In genomic region chr6:5084787-5085637, GRCh38 we compare ENCODE assay signal across 1 cellular context.
TF ChIP-seq lines count a peak whose summit lies in the region.

Gene PPP1R3G (plus strand): TSS chr6:5085341. CDS start chr6:5085486, 145 bp downstream.

TF ChIP-seq in HepG2, 621 proteins besides CTCF, POLR2A, EP300 and RAD21 (continues in another document):
- TF ChIP-seq, protein P1, sequence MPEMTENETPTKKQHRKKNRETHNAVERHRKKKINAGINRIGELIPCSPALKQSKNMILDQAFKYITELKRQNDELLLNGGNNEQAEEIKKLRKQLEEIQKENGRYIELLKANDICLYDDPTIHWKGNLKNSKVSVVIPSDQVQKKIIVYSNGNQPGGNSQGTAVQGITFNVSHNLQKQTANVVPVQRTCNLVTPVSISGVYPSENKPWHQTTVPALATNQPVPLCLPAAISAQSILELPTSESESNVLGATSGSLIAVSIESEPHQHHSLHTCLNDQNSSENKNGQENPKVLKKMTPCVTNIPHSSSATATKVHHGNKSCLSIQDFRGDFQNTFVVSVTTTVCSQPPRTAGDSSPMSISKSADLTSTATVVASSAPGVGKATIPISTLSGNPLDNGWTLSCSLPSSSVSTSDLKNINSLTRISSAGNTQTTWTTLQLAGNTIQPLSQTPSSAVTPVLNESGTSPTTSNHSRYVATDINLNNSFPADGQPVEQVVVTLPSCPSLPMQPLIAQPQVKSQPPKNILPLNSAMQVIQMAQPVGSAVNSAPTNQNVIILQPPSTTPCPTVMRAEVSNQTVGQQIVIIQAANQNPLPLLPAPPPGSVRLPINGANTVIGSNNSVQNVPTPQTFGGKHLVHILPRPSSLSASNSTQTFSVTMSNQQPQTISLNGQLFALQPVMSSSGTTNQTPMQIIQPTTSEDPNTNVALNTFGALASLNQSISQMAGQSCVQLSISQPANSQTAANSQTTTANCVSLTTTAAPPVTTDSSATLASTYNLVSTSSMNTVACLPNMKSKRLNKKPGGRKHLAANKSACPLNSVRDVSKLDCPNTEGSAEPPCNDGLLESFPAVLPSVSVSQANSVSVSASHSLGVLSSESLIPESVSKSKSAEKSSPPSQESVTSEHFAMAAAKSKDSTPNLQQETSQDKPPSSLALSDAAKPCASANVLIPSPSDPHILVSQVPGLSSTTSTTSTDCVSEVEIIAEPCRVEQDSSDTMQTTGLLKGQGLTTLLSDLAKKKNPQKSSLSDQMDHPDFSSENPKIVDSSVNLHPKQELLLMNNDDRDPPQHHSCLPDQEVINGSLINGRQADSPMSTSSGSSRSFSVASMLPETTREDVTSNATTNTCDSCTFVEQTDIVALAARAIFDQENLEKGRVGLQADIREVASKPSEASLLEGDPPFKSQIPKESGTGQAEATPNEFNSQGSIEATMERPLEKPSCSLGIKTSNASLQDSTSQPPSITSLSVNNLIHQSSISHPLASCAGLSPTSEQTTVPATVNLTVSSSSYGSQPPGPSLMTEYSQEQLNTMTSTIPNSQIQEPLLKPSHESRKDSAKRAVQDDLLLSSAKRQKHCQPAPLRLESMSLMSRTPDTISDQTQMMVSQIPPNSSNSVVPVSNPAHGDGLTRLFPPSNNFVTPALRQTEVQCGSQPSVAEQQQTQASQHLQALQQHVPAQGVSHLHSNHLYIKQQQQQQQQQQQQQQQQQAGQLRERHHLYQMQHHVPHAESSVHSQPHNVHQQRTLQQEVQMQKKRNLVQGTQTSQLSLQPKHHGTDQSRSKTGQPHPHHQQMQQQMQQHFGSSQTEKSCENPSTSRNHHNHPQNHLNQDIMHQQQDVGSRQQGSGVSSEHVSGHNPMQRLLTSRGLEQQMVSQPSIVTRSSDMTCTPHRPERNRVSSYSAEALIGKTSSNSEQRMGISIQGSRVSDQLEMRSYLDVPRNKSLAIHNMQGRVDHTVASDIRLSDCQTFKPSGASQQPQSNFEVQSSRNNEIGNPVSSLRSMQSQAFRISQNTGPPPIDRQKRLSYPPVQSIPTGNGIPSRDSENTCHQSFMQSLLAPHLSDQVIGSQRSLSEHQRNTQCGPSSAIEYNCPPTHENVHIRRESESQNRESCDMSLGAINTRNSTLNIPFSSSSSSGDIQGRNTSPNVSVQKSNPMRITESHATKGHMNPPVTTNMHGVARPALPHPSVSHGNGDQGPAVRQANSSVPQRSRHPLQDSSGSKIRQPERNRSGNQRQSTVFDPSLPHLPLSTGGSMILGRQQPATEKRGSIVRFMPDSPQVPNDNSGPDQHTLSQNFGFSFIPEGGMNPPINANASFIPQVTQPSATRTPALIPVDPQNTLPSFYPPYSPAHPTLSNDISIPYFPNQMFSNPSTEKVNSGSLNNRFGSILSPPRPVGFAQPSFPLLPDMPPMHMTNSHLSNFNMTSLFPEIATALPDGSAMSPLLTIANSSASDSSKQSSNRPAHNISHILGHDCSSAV (CRISPR knock-in tag; IDR thresholded peaks at IDR 0.05; ENCODE audit: borderline replicate concordance), result no peak
- no peak for TF ChIP-seq RXRB (CRISPR knock-in tag; IDR thresholded peaks at IDR 0.05; ENCODE audit: borderline replicate concordance)
- no peak for TF ChIP-seq SCMH1 (CRISPR knock-in tag; IDR thresholded peaks at IDR 0.05; ENCODE audit: borderline replicate concordance)
- peak; percentile 59; the same call in 1 of the 2 replicates for TF ChIP-seq ZNF83 (CRISPR knock-in tag; IDR thresholded peaks at IDR 0.05; ENCODE audit: borderline replicate concordance)
- TF ChIP-seq ZNF879 (CRISPR knock-in tag; IDR thresholded peaks at IDR 0.05), result no peak
- no peak for TF ChIP-seq ZNF251 (CRISPR knock-in tag; IDR thresholded peaks at IDR 0.05)
- TF ChIP-seq CCDC6 (CRISPR knock-in tag; IDR thresholded peaks at IDR 0.05), result 0 out of 2 replicates have a peak, but pooled peaks have one; percentile 12
- TF ChIP-seq ONECUT2 (CRISPR knock-in tag; IDR thresholded peaks at IDR 0.05), result no peak
- TF ChIP-seq ZNF816 (CRISPR knock-in tag; IDR thresholded peaks at IDR 0.05; ENCODE audit: borderline replicate concordance), result no peak
- TF ChIP-seq GABPB1 (CRISPR knock-in tag; IDR thresholded peaks at IDR 0.05), result no peak
- TF ChIP-seq ZNF10 (CRISPR knock-in tag; IDR thresholded peaks at IDR 0.05; ENCODE audit: borderline replicate concordance, low read depth), result no peak
- TF ChIP-seq PREB (CRISPR knock-in tag; IDR thresholded peaks at IDR 0.05), result no peak
- no peak for TF ChIP-seq ZNF230 (CRISPR knock-in tag; IDR thresholded peaks at IDR 0.05)
- no peak for TF ChIP-seq ZNF550 (CRISPR knock-in tag; IDR thresholded peaks at IDR 0.05; ENCODE audit: borderline replicate concordance)
- TF ChIP-seq, protein P2, sequence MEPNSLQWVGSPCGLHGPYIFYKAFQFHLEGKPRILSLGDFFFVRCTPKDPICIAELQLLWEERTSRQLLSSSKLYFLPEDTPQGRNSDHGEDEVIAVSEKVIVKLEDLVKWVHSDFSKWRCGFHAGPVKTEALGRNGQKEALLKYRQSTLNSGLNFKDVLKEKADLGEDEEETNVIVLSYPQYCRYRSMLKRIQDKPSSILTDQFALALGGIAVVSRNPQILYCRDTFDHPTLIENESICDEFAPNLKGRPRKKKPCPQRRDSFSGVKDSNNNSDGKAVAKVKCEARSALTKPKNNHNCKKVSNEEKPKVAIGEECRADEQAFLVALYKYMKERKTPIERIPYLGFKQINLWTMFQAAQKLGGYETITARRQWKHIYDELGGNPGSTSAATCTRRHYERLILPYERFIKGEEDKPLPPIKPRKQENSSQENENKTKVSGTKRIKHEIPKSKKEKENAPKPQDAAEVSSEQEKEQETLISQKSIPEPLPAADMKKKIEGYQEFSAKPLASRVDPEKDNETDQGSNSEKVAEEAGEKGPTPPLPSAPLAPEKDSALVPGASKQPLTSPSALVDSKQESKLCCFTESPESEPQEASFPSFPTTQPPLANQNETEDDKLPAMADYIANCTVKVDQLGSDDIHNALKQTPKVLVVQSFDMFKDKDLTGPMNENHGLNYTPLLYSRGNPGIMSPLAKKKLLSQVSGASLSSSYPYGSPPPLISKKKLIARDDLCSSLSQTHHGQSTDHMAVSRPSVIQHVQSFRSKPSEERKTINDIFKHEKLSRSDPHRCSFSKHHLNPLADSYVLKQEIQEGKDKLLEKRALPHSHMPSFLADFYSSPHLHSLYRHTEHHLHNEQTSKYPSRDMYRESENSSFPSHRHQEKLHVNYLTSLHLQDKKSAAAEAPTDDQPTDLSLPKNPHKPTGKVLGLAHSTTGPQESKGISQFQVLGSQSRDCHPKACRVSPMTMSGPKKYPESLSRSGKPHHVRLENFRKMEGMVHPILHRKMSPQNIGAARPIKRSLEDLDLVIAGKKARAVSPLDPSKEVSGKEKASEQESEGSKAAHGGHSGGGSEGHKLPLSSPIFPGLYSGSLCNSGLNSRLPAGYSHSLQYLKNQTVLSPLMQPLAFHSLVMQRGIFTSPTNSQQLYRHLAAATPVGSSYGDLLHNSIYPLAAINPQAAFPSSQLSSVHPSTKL (CRISPR knock-in tag; IDR thresholded peaks at IDR 0.05), result no peak
- TF ChIP-seq, protein P3, sequence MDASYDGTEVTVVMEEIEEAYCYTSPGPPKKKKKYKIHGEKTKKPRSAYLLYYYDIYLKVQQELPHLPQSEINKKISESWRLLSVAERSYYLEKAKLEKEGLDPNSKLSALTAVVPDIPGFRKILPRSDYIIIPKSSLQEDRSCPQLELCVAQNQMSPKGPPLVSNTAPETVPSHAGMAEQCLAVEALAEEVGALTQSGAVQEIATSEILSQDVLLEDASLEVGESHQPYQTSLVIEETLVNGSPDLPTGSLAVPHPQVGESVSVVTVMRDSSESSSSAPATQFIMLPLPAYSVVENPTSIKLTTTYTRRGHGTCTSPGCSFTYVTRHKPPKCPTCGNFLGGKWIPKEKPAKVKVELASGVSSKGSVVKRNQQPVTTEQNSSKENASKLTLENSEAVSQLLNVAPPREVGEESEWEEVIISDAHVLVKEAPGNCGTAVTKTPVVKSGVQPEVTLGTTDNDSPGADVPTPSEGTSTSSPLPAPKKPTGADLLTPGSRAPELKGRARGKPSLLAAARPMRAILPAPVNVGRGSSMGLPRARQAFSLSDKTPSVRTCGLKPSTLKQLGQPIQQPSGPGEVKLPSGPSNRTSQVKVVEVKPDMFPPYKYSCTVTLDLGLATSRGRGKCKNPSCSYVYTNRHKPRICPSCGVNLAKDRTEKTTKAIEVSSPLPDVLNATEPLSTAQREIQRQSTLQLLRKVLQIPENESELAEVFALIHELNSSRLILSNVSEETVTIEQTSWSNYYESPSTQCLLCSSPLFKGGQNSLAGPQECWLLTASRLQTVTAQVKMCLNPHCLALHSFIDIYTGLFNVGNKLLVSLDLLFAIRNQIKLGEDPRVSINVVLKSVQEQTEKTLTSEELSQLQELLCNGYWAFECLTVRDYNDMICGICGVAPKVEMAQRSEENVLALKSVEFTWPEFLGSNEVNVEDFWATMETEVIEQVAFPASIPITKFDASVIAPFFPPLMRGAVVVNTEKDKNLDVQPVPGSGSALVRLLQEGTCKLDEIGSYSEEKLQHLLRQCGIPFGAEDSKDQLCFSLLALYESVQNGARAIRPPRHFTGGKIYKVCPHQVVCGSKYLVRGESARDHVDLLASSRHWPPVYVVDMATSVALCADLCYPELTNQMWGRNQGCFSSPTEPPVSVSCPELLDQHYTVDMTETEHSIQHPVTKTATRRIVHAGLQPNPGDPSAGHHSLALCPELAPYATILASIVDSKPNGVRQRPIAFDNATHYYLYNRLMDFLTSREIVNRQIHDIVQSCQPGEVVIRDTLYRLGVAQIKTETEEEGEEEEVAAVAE (CRISPR knock-in tag; IDR thresholded peaks at IDR 0.05; ENCODE audit: borderline replicate concordance), result no peak
- TF ChIP-seq NFYC (CRISPR knock-in tag; IDR thresholded peaks at IDR 0.05), result no peak
- no peak for TF ChIP-seq ZNF768 (CRISPR knock-in tag; IDR thresholded peaks at IDR 0.05)
- no peak for TF ChIP-seq POGZ (CRISPR knock-in tag; IDR thresholded peaks at IDR 0.05)
- no peak for TF ChIP-seq ZEB1 (IDR thresholded peaks at IDR 0.05; ENCODE audit: insufficient replicate concordance, low read depth)
- TF ChIP-seq ZNF414 (CRISPR knock-in tag; IDR thresholded peaks at IDR 0.05), result no peak
- no peak for TF ChIP-seq FOXA3 (CRISPR knock-in tag; IDR thresholded peaks at IDR 0.05)
- TF ChIP-seq, protein P4, sequence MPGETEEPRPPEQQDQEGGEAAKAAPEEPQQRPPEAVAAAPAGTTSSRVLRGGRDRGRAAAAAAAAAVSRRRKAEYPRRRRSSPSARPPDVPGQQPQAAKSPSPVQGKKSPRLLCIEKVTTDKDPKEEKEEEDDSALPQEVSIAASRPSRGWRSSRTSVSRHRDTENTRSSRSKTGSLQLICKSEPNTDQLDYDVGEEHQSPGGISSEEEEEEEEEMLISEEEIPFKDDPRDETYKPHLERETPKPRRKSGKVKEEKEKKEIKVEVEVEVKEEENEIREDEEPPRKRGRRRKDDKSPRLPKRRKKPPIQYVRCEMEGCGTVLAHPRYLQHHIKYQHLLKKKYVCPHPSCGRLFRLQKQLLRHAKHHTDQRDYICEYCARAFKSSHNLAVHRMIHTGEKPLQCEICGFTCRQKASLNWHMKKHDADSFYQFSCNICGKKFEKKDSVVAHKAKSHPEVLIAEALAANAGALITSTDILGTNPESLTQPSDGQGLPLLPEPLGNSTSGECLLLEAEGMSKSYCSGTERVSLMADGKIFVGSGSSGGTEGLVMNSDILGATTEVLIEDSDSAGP (CRISPR knock-in tag; IDR thresholded peaks at IDR 0.05; ENCODE audit: borderline replicate concordance), result peak; percentile 8; the same call in 1 of the 2 replicates
- TF ChIP-seq ZNF619 (CRISPR knock-in tag; IDR thresholded peaks at IDR 0.05), result no peak
- TF ChIP-seq, protein P5, sequence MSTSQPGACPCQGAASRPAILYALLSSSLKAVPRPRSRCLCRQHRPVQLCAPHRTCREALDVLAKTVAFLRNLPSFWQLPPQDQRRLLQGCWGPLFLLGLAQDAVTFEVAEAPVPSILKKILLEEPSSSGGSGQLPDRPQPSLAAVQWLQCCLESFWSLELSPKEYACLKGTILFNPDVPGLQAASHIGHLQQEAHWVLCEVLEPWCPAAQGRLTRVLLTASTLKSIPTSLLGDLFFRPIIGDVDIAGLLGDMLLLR (CRISPR knock-in tag; IDR thresholded peaks at IDR 0.05), result no peak
- TF ChIP-seq ZNF576 (CRISPR knock-in tag; IDR thresholded peaks at IDR 0.05), result no peak
- no peak for TF ChIP-seq ZFP41 (CRISPR knock-in tag; IDR thresholded peaks at IDR 0.05; ENCODE audit: borderline replicate concordance)
- TF ChIP-seq LBX2 (CRISPR knock-in tag; IDR thresholded peaks at IDR 0.05; ENCODE audit: borderline replicate concordance), result no peak
- TF ChIP-seq, protein P6, sequence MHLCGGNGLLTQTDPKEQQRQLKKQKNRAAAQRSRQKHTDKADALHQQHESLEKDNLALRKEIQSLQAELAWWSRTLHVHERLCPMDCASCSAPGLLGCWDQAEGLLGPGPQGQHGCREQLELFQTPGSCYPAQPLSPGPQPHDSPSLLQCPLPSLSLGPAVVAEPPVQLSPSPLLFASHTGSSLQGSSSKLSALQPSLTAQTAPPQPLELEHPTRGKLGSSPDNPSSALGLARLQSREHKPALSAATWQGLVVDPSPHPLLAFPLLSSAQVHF (CRISPR knock-in tag; IDR thresholded peaks at IDR 0.05), result no peak
- TF ChIP-seq TSC22D2 (CRISPR knock-in tag; IDR thresholded peaks at IDR 0.05; ENCODE audit: borderline replicate concordance), result no peak
- TF ChIP-seq, protein P7, sequence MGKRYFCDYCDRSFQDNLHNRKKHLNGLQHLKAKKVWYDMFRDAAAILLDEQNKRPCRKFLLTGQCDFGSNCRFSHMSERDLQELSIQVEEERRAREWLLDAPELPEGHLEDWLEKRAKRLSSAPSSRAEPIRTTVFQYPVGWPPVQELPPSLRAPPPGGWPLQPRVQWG (CRISPR knock-in tag; IDR thresholded peaks at IDR 0.05; ENCODE audit: borderline replicate concordance, low read depth), result no peak
- TF ChIP-seq KLF16 (CRISPR knock-in tag; IDR thresholded peaks at IDR 0.05), result no peak
- TF ChIP-seq ZFY (CRISPR knock-in tag; IDR thresholded peaks at IDR 0.05), result no peak
- no peak for TF ChIP-seq TCF7 (IDR thresholded peaks at IDR 0.05; ENCODE audit: low read depth)
- no peak for TF ChIP-seq MAFG (CRISPR knock-in tag; IDR thresholded peaks at IDR 0.05)
- TF ChIP-seq CBX5 (CRISPR knock-in tag; IDR thresholded peaks at IDR 0.05; ENCODE audit: borderline replicate concordance), result no peak
- no peak for TF ChIP-seq MIXL1 (CRISPR knock-in tag; IDR thresholded peaks at IDR 0.05)
